In genomic region chr9:133476531-133476930, GRCh38 we compare ENCODE assay signal across 27 cellular contexts. TPM values are rescaled to one million over a fixed set of nuclear protein-coding genes. Genes with fewer than 3 reads are reported as not detected.
DNase-seq lines count a peak whose midpoint lies in the region; ATAC-seq, FAIRE-seq and TF ChIP-seq lines count a peak whose summit lies in the region.
"Had no signal": no experiment of that assay in that cellular context is flagged by ENCODE, and none has a peak within 500 bp of the region (broad histone marks: within the 10 kb centered on the region; RNA-seq: fewer than 3 reads in every experiment).

No MANE protein-coding gene starts in this region.

- in situ Hi-C loops in HepG2 (cut with HindIII; ENCODE audit: extremely low pct_ligation_motif_present, low pct_unique_long_range_greater_than_20kb), result no loop called here

- H3K9me2 ChIP-seq in SK-N-SH, result no peaks in the 10 kb centered on the region

- H3F3A ChIP-seq in SK-N-SH (replicated peaks; ENCODE audit: insufficient read depth), result no peaks in the 10 kb centered on the region

- H3K4me1 ChIP-seq in right cardiac atrium (ENCODE audit: control insufficient read depth, insufficient read depth, low read length) (no peaks in the 10 kb centered on the region), SK-N-SH (ENCODE audit: control insufficient read depth in 1 of 2, insufficient read depth in 2 of 2, low read depth in 1 of 2, low read length in 1 of 2) (peaks cover 0 to 29% of the 10 kb centered on the region in 2 experiments; a peak in 1 of 4 replicates), HepG2 (ENCODE audit: insufficient read depth, low read length) (peaks cover 23% of the 10 kb centered on the region)

- TF ChIP-seq EP300 in SK-N-SH (IDR thresholded peaks at IDR 0.05; ENCODE audit: borderline replicate concordance in 1 of 2, low read depth in 1 of 2, low read length in 1 of 2), result no peak
- no peak for TF ChIP-seq EP300 in HepG2 (IDR thresholded peaks at IDR 0.05; ENCODE audit: low read depth in 2 of 2, low read length in 2 of 2)
- TF ChIP-seq EP300 in HepG2 (CRISPR knock-in tag; IDR thresholded peaks at IDR 0.05; ENCODE audit: borderline replicate concordance), result no peak

- no peak overlapping the region for H3K4me2 ChIP-seq in SK-N-SH
- H3K4me2 ChIP-seq in HepG2 (ENCODE audit: low read depth, low read length), result no peak overlapping the region
- H3K4me2 ChIP-seq: A549, GM23338 had no signal

- peaks cover 0 to 22% of the 10 kb centered on the region in 2 experiments for H3K36me3 ChIP-seq in SK-N-SH (replicated peaks in 1 of 2; ENCODE audit: control insufficient read depth in 1 of 2, insufficient read depth in 2 of 2, low read length in 1 of 2)
- H3K36me3 ChIP-seq in HepG2 (replicated peaks in 1 of 2; ENCODE audit: control insufficient read depth in 1 of 2, insufficient read depth in 2 of 2, low read length in 2 of 2), result 0 out of 5 replicates have a peak, but pooled peaks cover 0 to 3% of the 10 kb centered on the region in 2 experiments

- H3K9me3 ChIP-seq in right cardiac atrium (ENCODE audit: control insufficient read depth, low read length) (no peaks in the 10 kb centered on the region), SK-N-SH (no peaks in the 10 kb centered on the region), HepG2 (ENCODE audit: low read length) (no peaks in the 10 kb centered on the region)
- H3K9me3 ChIP-seq: A549, psoas muscle had no signal

- TF ChIP-seq RAD21 in SK-N-SH (IDR thresholded peaks at IDR 0.05; ENCODE audit: low read length), result no peak
- no peak for TF ChIP-seq RAD21 in HepG2 (CRISPR knock-in tag; IDR thresholded peaks at IDR 0.05)

- peak in 2 of 3 donors; percentile 44 to 50 for DNase-seq in right cardiac atrium
- no peak for DNase-seq in left cardiac atrium
- DNase-seq in SKM-1 (lab: John Stamatoyannopoulos, UW; ENCODE audit: unreplicated experiment), result peak; percentile 48
- peak; percentile 32 for DNase-seq in fibroblast of the aortic adventitia (ENCODE audit: low read depth)
- DNase-seq in stimulated activated CD4-positive, alpha-beta T cell treated with anti-CD3 and anti-CD28 coated beads, Interleukin-1b, Interleukin-23, amount 100 ng/mL, for 48 hours, result no peak
- no peak for DNase-seq in SK-N-SH
- DNase-seq in HepG2 (ENCODE audit: low spot score), result no peak
- DNase-seq: amygdala; CD8-positive, alpha-beta memory T cell; DND-41; naive B cell; NCI-H187; stimulated activated CD4-positive, alpha-beta T cell treated with anti-CD3 and anti-CD28 coated beads, Interleukin-12 subunit alpha, Interleukin-12 subunit beta, amount 100 ng/mL, for 4 hours; SW 1271 had no signal

- H3K27ac ChIP-seq in right cardiac atrium (ENCODE audit: low read length), result no peak overlapping the region
- no peak overlapping the region for H3K27ac ChIP-seq in SK-N-SH (ENCODE audit: low read depth in 2 of 2, low read length in 1 of 2)
- H3K27ac ChIP-seq in HepG2 (ENCODE audit: extremely low read length, insufficient read depth, low read length), result no peak overlapping the region
- H3K27ac ChIP-seq: A549, psoas muscle had no signal

- CTCF ChIA-PET in SK-N-SH (lab: Yijun Ruan, JAX), result interaction anchor here (1.6 kb wide), 2 partner anchors 8 to 10 kb away, joined by 5 to 7 read pairs; no protein-coding TSS in a partner anchor
- CTCF ChIA-PET in HepG2 (lab: Yijun Ruan, JAX; ENCODE audit: low intra/inter-chr PET ratio, low total read pairs), result no interaction called here

- ATAC-seq in right cardiac atrium, result no peak
- no peak for ATAC-seq in left cardiac atrium
- no peak for ATAC-seq in HepG2
- no peak for ATAC-seq in GM18505 (IDR thresholded peaks at IDR 0.05; ENCODE audit: unreplicated experiment)
- ATAC-seq: A549, GM23338, left lobe of liver, Panc1, psoas muscle had no signal

- H4K20me1 ChIP-seq in SK-N-SH (ENCODE audit: insufficient read depth), result no peaks in the 10 kb centered on the region
- H4K20me1 ChIP-seq in HepG2 (ENCODE audit: insufficient read depth, low read length), result 0 out of 2 replicates have a peak, but pooled peaks cover 2% of the 10 kb centered on the region

- WGBS in right cardiac atrium, result 80% methylated on average over 12 of the region's 12 CpGs
- 83% methylated on average over 11 of the region's 12 CpGs for WGBS in SK-N-SH (ENCODE audit: low lambda C conversion rate)
- 84% methylated on average over 12 of the region's 12 CpGs for WGBS in HepG2 (ENCODE audit: low lambda C conversion rate)

- no TSS peak for BruUV-seq in HepG2 (replicated peaks; lab: Mats Ljungman, UMichigan)

- no peak overlapping the region for H3K4me3 ChIP-seq in right cardiac atrium (ENCODE audit: low read length)
- H3K4me3 ChIP-seq in fibroblast of the aortic adventitia (ENCODE audit: low read depth, low read length), result no peak overlapping the region
- H3K4me3 ChIP-seq in SK-N-SH (ENCODE audit: low read depth in 2 of 2, low read length in 1 of 2), result no peak overlapping the region
- H3K4me3 ChIP-seq in HepG2 (replicated peaks in 1 of 3; ENCODE audit: insufficient read depth in 1 of 3, low read depth in 2 of 3, low read length in 3 of 3), result no peak overlapping the region
- H3K4me3 ChIP-seq: A549, psoas muscle had no signal

- no peak overlapping the region for H3K9ac ChIP-seq in SK-N-SH
- H3K9ac ChIP-seq in HepG2 (ENCODE audit: insufficient read depth, low read depth, low read length), result no peak overlapping the region

- intact Hi-C loops in right cardiac atrium (cut with DNase I) (no loop called here), left cardiac atrium (cut with DNase I) (no loop called here), HepG2 (cut with micrococcal nuclease; ENCODE audit: unreplicated experiment) (no loop called here)

- H3K27me3 ChIP-seq in right cardiac atrium (ENCODE audit: control insufficient read depth, insufficient read depth) (no peaks in the 10 kb centered on the region), SK-N-SH (ENCODE audit: insufficient read depth) (no peaks in the 10 kb centered on the region), HepG2 (ENCODE audit: control insufficient read depth in 1 of 2, insufficient read depth in 2 of 2, low read length in 2 of 2) (peaks cover 0 to 13% of the 10 kb centered on the region in 2 experiments)

- TF ChIP-seq POLR2A in HepG2 (IDR thresholded peaks at IDR 0.05; ENCODE audit: insufficient read depth in 1 of 2, low read depth in 2 of 2, low read length in 2 of 2) (no peak), GM18505 (IDR thresholded peaks at IDR 0.05; ENCODE audit: borderline replicate concordance, extremely low read depth, insufficient read depth, insufficient read length) (no peak)

- FAIRE-seq in HepG2 (lab: Jason Lieb, UNC), result no peak
- FAIRE-seq: A549, frontal cortex had no signal

- POLR2A ChIA-PET in SK-N-SH (lab: Yijun Ruan, JAX), result no interaction called here
- POLR2A ChIA-PET in HepG2 (lab: Yijun Ruan, JAX), result interaction anchor here (3.9 kb wide), 1 partner anchor 17 kb away, joined by 50 read pairs; the partner anchor contains the start of gene CACFD1

- H3K79me2 ChIP-seq in SK-N-SH (ENCODE audit: insufficient read depth) (peaks cover 12% of the 10 kb centered on the region; the same call in 1 of the 2 replicates), HepG2 (ENCODE audit: insufficient read depth, low read length) (no peaks in the 10 kb centered on the region)

- H2AFZ ChIP-seq in SK-N-SH (ENCODE audit: low read depth) (no peak overlapping the region), HepG2 (ENCODE audit: low read length) (no peak overlapping the region)
- H2AFZ ChIP-seq: GM23338 had no signal

- TF ChIP-seq CTCF in fibroblast of the aortic adventitia (IDR thresholded peaks at IDR 0.05; ENCODE audit: insufficient read depth, low read length) (no peak), SK-N-SH (IDR thresholded peaks at IDR 0.05) (no peak), HepG2 (CRISPR knock-in tag; IDR thresholded peaks at IDR 0.05) (no peak)

RNA-seq across cellular contexts. Expression of gene SLC2A6, which starts 2.4 kb away (rescaled TPM):
- total RNA-seq in right cardiac atrium, result 1 to 10 TPM; 1.7 to 4.0 (median 3.6) TPM
- polyA plus RNA-seq in right cardiac atrium, result 3.7 TPM
- 1 to 10 TPM; 4.3 to 7.4 TPM for total RNA-seq in left cardiac atrium
- total RNA-seq in fibroblast of the aortic adventitia (ENCODE audit: low replicate concordance), result 0.74 and 7.3 TPM in 2 replicates
- polyA plus RNA-seq in SK-N-SH (2012; rRNA removed), result 5.2 and 7.7 TPM in 2 replicates
- polyA plus RNA-seq in SK-N-SH (2012; cell fraction: cytosol; rRNA removed), result 2.2 and 4.1 TPM in 2 replicates
- 11.1 and 14.3 TPM in 2 replicates for polyA plus RNA-seq in SK-N-SH (2012; cell fraction: nucleus; rRNA removed)
- total RNA-seq in HepG2 (2016; rRNA removed; fragmentation: Illumina TruSeq; extraction: Trizol), result 6.3 and 15.0 TPM in 2 replicates
- 1.8 and 2.0 TPM in 2 replicates for total RNA-seq in HepG2 (2016; cell fraction: cytosol; rRNA removed; fragmentation: Illumina TruSeq; extraction: Trizol; ENCODE audit: low read depth)
- 5.3 and 14.9 TPM in 2 replicates for total RNA-seq in HepG2 (2016; cell fraction: insoluble cytoplasmic fraction; rRNA removed; fragmentation: Illumina TruSeq; extraction: Trizol)
- 4.5 and 4.6 TPM in 2 replicates for total RNA-seq in HepG2 (2016; cell fraction: membrane; rRNA removed; fragmentation: Illumina TruSeq; extraction: Trizol)
- total RNA-seq in HepG2 (2016; cell fraction: nucleus; rRNA removed; fragmentation: Illumina TruSeq; extraction: Trizol), result 16.5 and 16.8 TPM in 2 replicates
- polyA plus RNA-seq in HepG2 (2011; rRNA removed), result 4.1 and 9.1 TPM in 2 replicates
- 5.0 and 5.7 TPM in 2 replicates for polyA plus RNA-seq in HepG2 (2011; cell fraction: cytosol; rRNA removed)
- 7.2 and 12.6 TPM in 2 replicates for polyA plus RNA-seq in HepG2 (2011; cell fraction: nucleus; rRNA removed)
- 2.1 and 4.5 TPM in 2 replicates for polyA plus RNA-seq in HepG2 (2012)
- polyA plus RNA-seq in HepG2 (2016; cell fraction: cytosol; fragmentation: Illumina TruSeq; extraction: Trizol; ENCODE audit: low read depth), result 1.7 and 2.0 TPM in 2 replicates
- 4.0 and 5.0 TPM in 2 replicates for polyA plus RNA-seq in HepG2 (2016; cell fraction: insoluble cytoplasmic fraction; fragmentation: Illumina TruSeq; extraction: Trizol; ENCODE audit: low read depth)
- polyA plus RNA-seq in HepG2 (2016; cell fraction: membrane; fragmentation: Illumina TruSeq; extraction: Trizol; ENCODE audit: low read depth), result 2.7 and 3.1 TPM in 2 replicates
- 22.0 and 22.4 TPM in 2 replicates for polyA plus RNA-seq in HepG2 (2016; cell fraction: nucleus; fragmentation: Illumina TruSeq; extraction: Trizol; ENCODE audit: insufficient read depth, low read depth)
- 16.3 and 18.5 TPM in 2 replicates for polyA minus RNA-seq in HepG2 (2011; rRNA and poly(A)+ RNA removed; ENCODE audit: low replicate concordance)
- polyA minus RNA-seq in HepG2 (2011; cell fraction: cytosol; rRNA and poly(A)+ RNA removed), result 6.5 and 7.4 TPM in 2 replicates
- polyA minus RNA-seq in HepG2 (2011; cell fraction: nucleus; rRNA and poly(A)+ RNA removed), result 9.1 and 12.8 TPM in 2 replicates

RNA-seq across cellular contexts. Expression of gene CACFD1, which starts 16.8 kb away (rescaled TPM):
- total RNA-seq in right cardiac atrium, result 10 to 100 TPM; 10.8 to 13.9 (median 13.8) TPM
- 12.8 TPM for polyA plus RNA-seq in right cardiac atrium
- total RNA-seq in left cardiac atrium, result 10 to 100 TPM in 1 of 2 donors, 1 to 10 TPM in 1; 9.6 to 13.0 TPM
- total RNA-seq in fibroblast of the aortic adventitia (ENCODE audit: low replicate concordance), result 4.4 and 18.0 TPM in 2 replicates
- polyA plus RNA-seq in SK-N-SH (2012; rRNA removed), result 15.2 and 16.8 TPM in 2 replicates
- 5.8 and 10.5 TPM in 2 replicates for polyA plus RNA-seq in SK-N-SH (2012; cell fraction: cytosol; rRNA removed)
- polyA plus RNA-seq in SK-N-SH (2012; cell fraction: nucleus; rRNA removed), result 44.0 and 46.4 TPM in 2 replicates
- 8.2 and 13.8 TPM in 2 replicates for total RNA-seq in HepG2 (2016; rRNA removed; fragmentation: Illumina TruSeq; extraction: Trizol)
- 3.2 and 3.9 TPM in 2 replicates for total RNA-seq in HepG2 (2016; cell fraction: cytosol; rRNA removed; fragmentation: Illumina TruSeq; extraction: Trizol; ENCODE audit: low read depth)
- total RNA-seq in HepG2 (2016; cell fraction: insoluble cytoplasmic fraction; rRNA removed; fragmentation: Illumina TruSeq; extraction: Trizol), result 7.9 and 15.6 TPM in 2 replicates
- total RNA-seq in HepG2 (2016; cell fraction: membrane; rRNA removed; fragmentation: Illumina TruSeq; extraction: Trizol), result 10.0 and 11.4 TPM in 2 replicates
- 12.1 and 14.4 TPM in 2 replicates for total RNA-seq in HepG2 (2016; cell fraction: nucleus; rRNA removed; fragmentation: Illumina TruSeq; extraction: Trizol)
- polyA plus RNA-seq in HepG2 (2011; rRNA removed), result 14.6 and 21.3 TPM in 2 replicates
- 13.1 and 15.4 TPM in 2 replicates for polyA plus RNA-seq in HepG2 (2011; cell fraction: cytosol; rRNA removed)
- 33.2 and 35.5 TPM in 2 replicates for polyA plus RNA-seq in HepG2 (2011; cell fraction: nucleus; rRNA removed)
- polyA plus RNA-seq in HepG2 (2012), result 12.0 and 17.4 TPM in 2 replicates
- 3.2 and 4.4 TPM in 2 replicates for polyA plus RNA-seq in HepG2 (2016; cell fraction: cytosol; fragmentation: Illumina TruSeq; extraction: Trizol; ENCODE audit: low read depth)
- 8.6 and 9.0 TPM in 2 replicates for polyA plus RNA-seq in HepG2 (2016; cell fraction: insoluble cytoplasmic fraction; fragmentation: Illumina TruSeq; extraction: Trizol; ENCODE audit: low read depth)
- 8.8 and 9.3 TPM in 2 replicates for polyA plus RNA-seq in HepG2 (2016; cell fraction: membrane; fragmentation: Illumina TruSeq; extraction: Trizol; ENCODE audit: low read depth)
- 20.0 and 22.0 TPM in 2 replicates for polyA plus RNA-seq in HepG2 (2016; cell fraction: nucleus; fragmentation: Illumina TruSeq; extraction: Trizol; ENCODE audit: insufficient read depth, low read depth)
- polyA minus RNA-seq in HepG2 (2011; rRNA and poly(A)+ RNA removed; ENCODE audit: low replicate concordance), result 8.1 and 55.0 TPM in 2 replicates
- polyA minus RNA-seq in HepG2 (2011; cell fraction: cytosol; rRNA and poly(A)+ RNA removed), result 7.1 and 8.0 TPM in 2 replicates
- polyA minus RNA-seq in HepG2 (2011; cell fraction: nucleus; rRNA and poly(A)+ RNA removed), result 25.4 and 28.7 TPM in 2 replicates

RNA-seq across cellular contexts. Expression of gene MYMK, which starts 48.2 kb away (rescaled TPM):
- total RNA-seq in right cardiac atrium, result not detected
- not detected for polyA plus RNA-seq in right cardiac atrium
- total RNA-seq in left cardiac atrium, result not detected
- not detected in 2 replicates for total RNA-seq in fibroblast of the aortic adventitia (ENCODE audit: low replicate concordance)
- not detected in 2 replicates for polyA plus RNA-seq in SK-N-SH (2012; rRNA removed)
- polyA plus RNA-seq in SK-N-SH (2012; cell fraction: cytosol; rRNA removed), result not detected in 2 replicates
- polyA plus RNA-seq in SK-N-SH (2012; cell fraction: nucleus; rRNA removed), result not detected in 2 replicates
- not detected in 2 replicates for total RNA-seq in HepG2 (2016; rRNA removed; fragmentation: Illumina TruSeq; extraction: Trizol)
- not detected in 2 replicates for total RNA-seq in HepG2 (2016; cell fraction: cytosol; rRNA removed; fragmentation: Illumina TruSeq; extraction: Trizol; ENCODE audit: low read depth)
- total RNA-seq in HepG2 (2016; cell fraction: insoluble cytoplasmic fraction; rRNA removed; fragmentation: Illumina TruSeq; extraction: Trizol), result not detected in 2 replicates
- not detected in 2 replicates for total RNA-seq in HepG2 (2016; cell fraction: membrane; rRNA removed; fragmentation: Illumina TruSeq; extraction: Trizol)
- total RNA-seq in HepG2 (2016; cell fraction: nucleus; rRNA removed; fragmentation: Illumina TruSeq; extraction: Trizol), result not detected in 2 replicates
- polyA plus RNA-seq in HepG2 (2011; rRNA removed), result not detected in 2 replicates
- polyA plus RNA-seq in HepG2 (2011; cell fraction: cytosol; rRNA removed), result not detected in 2 replicates
- not detected in 2 replicates for polyA plus RNA-seq in HepG2 (2011; cell fraction: nucleus; rRNA removed)
- not detected in 2 replicates for polyA plus RNA-seq in HepG2 (2012)
- not detected in 2 replicates for polyA plus RNA-seq in HepG2 (2016; cell fraction: cytosol; fragmentation: Illumina TruSeq; extraction: Trizol; ENCODE audit: low read depth)
- polyA plus RNA-seq in HepG2 (2016; cell fraction: insoluble cytoplasmic fraction; fragmentation: Illumina TruSeq; extraction: Trizol; ENCODE audit: low read depth), result not detected in 2 replicates
- polyA plus RNA-seq in HepG2 (2016; cell fraction: membrane; fragmentation: Illumina TruSeq; extraction: Trizol; ENCODE audit: low read depth), result not detected in 2 replicates
- not detected in 2 replicates for polyA plus RNA-seq in HepG2 (2016; cell fraction: nucleus; fragmentation: Illumina TruSeq; extraction: Trizol; ENCODE audit: insufficient read depth, low read depth)
- polyA minus RNA-seq in HepG2 (2011; rRNA and poly(A)+ RNA removed; ENCODE audit: low replicate concordance), result not detected in 2 replicates
- not detected in 2 replicates for polyA minus RNA-seq in HepG2 (2011; cell fraction: cytosol; rRNA and poly(A)+ RNA removed)
- polyA minus RNA-seq in HepG2 (2011; cell fraction: nucleus; rRNA and poly(A)+ RNA removed), result not detected in 2 replicates
- total RNA-seq: activated CD8-positive, alpha-beta memory T cell treated with anti-CD3 and anti-CD28 coated beads for 36 hours; activated T-helper 2 cell treated with anti-CD3 and anti-CD28 coated beads, Interferon-gamma antibody, Interleukin-2, Interleukin-4, amounts not matched to agents 10 μg/mL and 5 μg/mL and 100 μg/mL, durations not matched to agents 14 hours and 24 hours and 36 hours; CD8-positive, alpha-beta memory T cell; chondrocyte; frontal cortex; GM23338; left lobe of liver; NCI-H460 had no signal
- polyA plus RNA-seq: A549; CD8-positive, alpha-beta memory T cell; GM23338; urinary bladder had no signal

RNA-seq across cellular contexts. Expression of gene ADAMTS13, which starts 54.4 kb away (rescaled TPM):
- total RNA-seq in right cardiac atrium (1 to 10 TPM; 2.1 to 4.1 (median 3.5) TPM), left cardiac atrium (1 to 10 TPM; 2.0 to 2.3 TPM), fibroblast of the aortic adventitia (ENCODE audit: low replicate concordance) (1.4 and 2.1 TPM in 2 replicates), HepG2 (2016; rRNA removed; fragmentation: Illumina TruSeq; extraction: Trizol) (0.69 and 0.91 TPM in 2 replicates)
- polyA plus RNA-seq in right cardiac atrium (4.6 TPM), SK-N-SH (2012; rRNA removed) (10.6 and 12.3 TPM in 2 replicates), HepG2 (2011; rRNA removed) (4.5 and 5.0 TPM in 2 replicates)
- 3.3 and 5.1 TPM in 2 replicates for polyA plus RNA-seq in SK-N-SH (2012; cell fraction: cytosol; rRNA removed)
- polyA plus RNA-seq in SK-N-SH (2012; cell fraction: nucleus; rRNA removed), result 69.2 and 70.7 TPM in 2 replicates
- total RNA-seq in HepG2 (2016; cell fraction: cytosol; rRNA removed; fragmentation: Illumina TruSeq; extraction: Trizol; ENCODE audit: low read depth), result 0.26 and 0.30 TPM in 2 replicates
- 0.22 and 0.91 TPM in 2 replicates for total RNA-seq in HepG2 (2016; cell fraction: insoluble cytoplasmic fraction; rRNA removed; fragmentation: Illumina TruSeq; extraction: Trizol)
- 0.21 and 0.37 TPM in 2 replicates for total RNA-seq in HepG2 (2016; cell fraction: membrane; rRNA removed; fragmentation: Illumina TruSeq; extraction: Trizol)
- 0.78 and 1.4 TPM in 2 replicates for total RNA-seq in HepG2 (2016; cell fraction: nucleus; rRNA removed; fragmentation: Illumina TruSeq; extraction: Trizol)
- polyA plus RNA-seq in HepG2 (2011; cell fraction: cytosol; rRNA removed), result 1.2 and 2.2 TPM in 2 replicates
- 35.9 and 63.7 TPM in 2 replicates for polyA plus RNA-seq in HepG2 (2011; cell fraction: nucleus; rRNA removed)
- 1.4 and 2.0 TPM in 2 replicates for polyA plus RNA-seq in HepG2 (2012)
- 0.12 and 0.16 TPM in 2 replicates for polyA plus RNA-seq in HepG2 (2016; cell fraction: cytosol; fragmentation: Illumina TruSeq; extraction: Trizol; ENCODE audit: low read depth)
- polyA plus RNA-seq in HepG2 (2016; cell fraction: insoluble cytoplasmic fraction; fragmentation: Illumina TruSeq; extraction: Trizol; ENCODE audit: low read depth), result 0.48 and 0.73 TPM in 2 replicates
- 0.14 and 0.23 TPM in 2 replicates for polyA plus RNA-seq in HepG2 (2016; cell fraction: membrane; fragmentation: Illumina TruSeq; extraction: Trizol; ENCODE audit: low read depth)
- 4.6 TPM in 2 replicates for polyA plus RNA-seq in HepG2 (2016; cell fraction: nucleus; fragmentation: Illumina TruSeq; extraction: Trizol; ENCODE audit: insufficient read depth, low read depth)
- polyA minus RNA-seq in HepG2 (2011; rRNA and poly(A)+ RNA removed; ENCODE audit: low replicate concordance), result 0.75 and 1.4 TPM in 2 replicates
- polyA minus RNA-seq in HepG2 (2011; cell fraction: cytosol; rRNA and poly(A)+ RNA removed), result 0.30 and 0.62 TPM in 2 replicates
- polyA minus RNA-seq in HepG2 (2011; cell fraction: nucleus; rRNA and poly(A)+ RNA removed), result 2.4 and 3.1 TPM in 2 replicates

RNA-seq across cellular contexts. Expression of gene ADAMTSL2, which starts 58.0 kb away (rescaled TPM):
- total RNA-seq in right cardiac atrium (10 to 100 TPM; 30.3 to 90.2 (median 47.1) TPM), left cardiac atrium (10 to 100 TPM; 13.9 to 16.7 TPM), fibroblast of the aortic adventitia (ENCODE audit: low replicate concordance) (0.16 TPM in 1 of 2 replicates, not detected in the other), HepG2 (2016; rRNA removed; fragmentation: Illumina TruSeq; extraction: Trizol) (1.0 and 3.8 TPM in 2 replicates)
- polyA plus RNA-seq in right cardiac atrium (37.3 TPM), SK-N-SH (2012; rRNA removed) (0.21 and 0.31 TPM in 2 replicates), HepG2 (2011; rRNA removed) (1.8 and 1.9 TPM in 2 replicates)
- polyA plus RNA-seq in SK-N-SH (2012; cell fraction: cytosol; rRNA removed), result 0.08 and 0.28 TPM in 2 replicates
- polyA plus RNA-seq in SK-N-SH (2012; cell fraction: nucleus; rRNA removed), result 0.27 and 0.68 TPM in 2 replicates
- total RNA-seq in HepG2 (2016; cell fraction: cytosol; rRNA removed; fragmentation: Illumina TruSeq; extraction: Trizol; ENCODE audit: low read depth), result 0.35 and 0.61 TPM in 2 replicates
- total RNA-seq in HepG2 (2016; cell fraction: insoluble cytoplasmic fraction; rRNA removed; fragmentation: Illumina TruSeq; extraction: Trizol), result 0.86 and 3.7 TPM in 2 replicates
- total RNA-seq in HepG2 (2016; cell fraction: membrane; rRNA removed; fragmentation: Illumina TruSeq; extraction: Trizol), result 0.99 and 1.1 TPM in 2 replicates
- total RNA-seq in HepG2 (2016; cell fraction: nucleus; rRNA removed; fragmentation: Illumina TruSeq; extraction: Trizol), result 3.9 and 4.8 TPM in 2 replicates
- polyA plus RNA-seq in HepG2 (2011; cell fraction: cytosol; rRNA removed), result 1.2 and 1.7 TPM in 2 replicates
- 4.8 and 6.6 TPM in 2 replicates for polyA plus RNA-seq in HepG2 (2011; cell fraction: nucleus; rRNA removed)
- polyA plus RNA-seq in HepG2 (2012), result 0.43 and 1.1 TPM in 2 replicates
- polyA plus RNA-seq in HepG2 (2016; cell fraction: cytosol; fragmentation: Illumina TruSeq; extraction: Trizol; ENCODE audit: low read depth), result 0.33 and 0.43 TPM in 2 replicates
- polyA plus RNA-seq in HepG2 (2016; cell fraction: insoluble cytoplasmic fraction; fragmentation: Illumina TruSeq; extraction: Trizol; ENCODE audit: low read depth), result 0.77 and 1.1 TPM in 2 replicates
- polyA plus RNA-seq in HepG2 (2016; cell fraction: membrane; fragmentation: Illumina TruSeq; extraction: Trizol; ENCODE audit: low read depth), result 0.61 and 0.78 TPM in 2 replicates
- polyA plus RNA-seq in HepG2 (2016; cell fraction: nucleus; fragmentation: Illumina TruSeq; extraction: Trizol; ENCODE audit: insufficient read depth, low read depth), result 6.6 and 7.1 TPM in 2 replicates
- polyA minus RNA-seq in HepG2 (2011; rRNA and poly(A)+ RNA removed; ENCODE audit: low replicate concordance), result 4.1 TPM in 1 of 2 replicates, not detected in the other
- polyA minus RNA-seq in HepG2 (2011; cell fraction: cytosol; rRNA and poly(A)+ RNA removed), result 0.70 and 1.3 TPM in 2 replicates
- 0.87 and 1.2 TPM in 2 replicates for polyA minus RNA-seq in HepG2 (2011; cell fraction: nucleus; rRNA and poly(A)+ RNA removed)
- total RNA-seq: activated T-helper 2 cell treated with anti-CD3 and anti-CD28 coated beads, Interferon-gamma antibody, Interleukin-2, Interleukin-4, amounts not matched to agents 10 μg/mL and 5 μg/mL and 100 μg/mL, durations not matched to agents 14 hours and 24 hours and 36 hours; CD8-positive, alpha-beta memory T cell; LHCN-M2; NCI-H460 had no signal
- polyA plus RNA-seq: A549; CD8-positive, alpha-beta memory T cell had no signal

Comparison
In these comparisons a context has a peak if more than half of its experiments do, and no peak if none do; other contexts are left out.
1. DNase-seq: peak in right cardiac atrium (2 of 3), SKM-1 (single experiment) and fibroblast of the aortic adventitia (single experiment); none in left cardiac atrium (single experiment), stimulated activated CD4-positive, alpha-beta T cell treated with anti-CD3 and anti-CD28 coated beads, Interleukin-1b, Interleukin-23, amount 100 ng/mL, for 48 hours (single experiment), SK-N-SH (single experiment) and HepG2 (single experiment).